In genomic region chr15:92803852-92804609, GRCh38 we compare ENCODE assay signal across 8 cellular contexts.
DNase-seq lines count a peak whose midpoint lies in the region; ATAC-seq and TF ChIP-seq lines count a peak whose summit lies in the region.

No MANE protein-coding gene starts in this region.

- H3K4me3 ChIP-seq in esophagus muscularis mucosa (no peak overlapping the region), neuronal stem cell (ENCODE audit: low read length in 2 of 2) (no peak overlapping the region)

- peak; percentile 50 for ATAC-seq in HG02571 (IDR thresholded peaks at IDR 0.05; ENCODE audit: unreplicated experiment)
- ATAC-seq in activated CD8-positive, alpha-beta memory T cell treated with anti-CD3 and anti-CD28 coated beads, Interleukin-2, amount 10 ng/mL, durations not matched to agents 7 days and 5 days, result peak; percentile 37

- no peak overlapping the region for H3K14ac ChIP-seq in neuronal stem cell (ENCODE audit: low read length)

- no peak overlapping the region for H3K4me2 ChIP-seq in neuronal stem cell (ENCODE audit: insufficient read depth, low read length, poor library complexity, severe bottlenecking)

- no peaks in the 10 kb centered on the region for H3K9me3 Mint-ChIP-seq in activated CD8-positive, alpha-beta memory T cell treated with anti-CD3 and anti-CD28 coated beads, Interleukin-2, amount 10 ng/mL, durations not matched to agents 7 days and 5 days (ENCODE audit: low read depth)

- H3K23ac ChIP-seq in neuronal stem cell (ENCODE audit: low read depth, low read length, poor library complexity), result no peak overlapping the region

- H3K27me3 ChIP-seq in esophagus muscularis mucosa (no peaks in the 10 kb centered on the region), neuronal stem cell (ENCODE audit: control insufficient read depth in 3 of 3, insufficient read depth in 3 of 3, low read depth in 1 of 3, low read length in 3 of 3) (no peaks in the 10 kb centered on the region)

- H3K18ac ChIP-seq in neuronal stem cell (ENCODE audit: low read length), result no peak overlapping the region

- H3K9me3 ChIP-seq in esophagus muscularis mucosa (no peaks in the 10 kb centered on the region), neuronal stem cell (replicated peaks in 1 of 2; ENCODE audit: control insufficient read depth in 2 of 2, insufficient read depth in 1 of 2, low read depth in 1 of 2, low read length in 2 of 2) (peaks cover 0 to 10% of the 10 kb centered on the region in 2 donors)

- H4K8ac ChIP-seq in neuronal stem cell (ENCODE audit: low read depth, low read length), result no peak overlapping the region

- peaks cover 28% of the 10 kb centered on the region for H3K4me1 Mint-ChIP-seq in activated CD8-positive, alpha-beta memory T cell treated with anti-CD3 and anti-CD28 coated beads, Interleukin-2, amount 10 ng/mL, durations not matched to agents 7 days and 5 days

- no peak overlapping the region for H2BK120ac ChIP-seq in neuronal stem cell (ENCODE audit: low read depth, low read length)

- 20% methylated on average over 5 of the region's 5 CpGs for WGBS in esophagus muscularis mucosa
- WGBS in neuronal stem cell (ENCODE audit: extremely low coverage in 2 of 2, insufficient read length in 2 of 2, insufficient replicate concordance in 1 of 2), 2 donors, result no CpG with 5 or more reads among the region's 5 CpGs

- no peak overlapping the region for H2AK5ac ChIP-seq in neuronal stem cell (ENCODE audit: low read depth, low read length)

- no peak overlapping the region for H3K9ac ChIP-seq in neuronal stem cell (ENCODE audit: low read depth, low read length, poor library complexity)

- peaks cover 8% of the 10 kb centered on the region for H3K36me3 Mint-ChIP-seq in activated CD8-positive, alpha-beta memory T cell treated with anti-CD3 and anti-CD28 coated beads, Interleukin-2, amount 10 ng/mL, durations not matched to agents 7 days and 5 days

- H3K27ac Mint-ChIP-seq in activated CD8-positive, alpha-beta memory T cell treated with anti-CD3 and anti-CD28 coated beads, Interleukin-2, amount 10 ng/mL, durations not matched to agents 7 days and 5 days, result peak overlapping the region; percentile 78

- H2AFZ ChIP-seq in neuronal stem cell (ENCODE audit: low read length), result peak overlapping the region; percentile 42

- H3K27ac ChIP-seq in esophagus muscularis mucosa (replicated peaks in 1 of 4), result peak overlapping the region; percentile 85 to 98 (median 96)
- no peak overlapping the region for H3K27ac ChIP-seq in neuronal stem cell (replicated peaks; ENCODE audit: low read length)
- peak overlapping the region; percentile 64 for H3K27ac ChIP-seq in substantia nigra (ENCODE audit: low read depth, low read length, poor library complexity, severe bottlenecking)

- H2BK12ac ChIP-seq in neuronal stem cell (ENCODE audit: low read length), result no peak overlapping the region

- CTCF ChIA-PET in activated CD8-positive, alpha-beta memory T cell treated with anti-CD3 and anti-CD28 coated beads, Interleukin-2, amount 10 ng/mL, durations not matched to agents 7 days and 5 days (lab: Charles Lee), result interaction anchor here (0.9 to 8.2 kb wide), 2 partner anchors 78 to 113 kb away, joined by 4 to 147 read pairs; no protein-coding TSS in a partner anchor

- intact Hi-C loops in esophagus muscularis mucosa (cut with DNase I), result loop anchor here (5.0 kb wide), 1 partner anchor 273 kb away; no protein-coding TSS in a partner anchor

- no peak overlapping the region for H2BK5ac ChIP-seq in neuronal stem cell (ENCODE audit: low read length)

- H3K4me3 Mint-ChIP-seq in activated CD8-positive, alpha-beta memory T cell treated with anti-CD3 and anti-CD28 coated beads, Interleukin-2, amount 10 ng/mL, durations not matched to agents 7 days and 5 days, result no peak overlapping the region

- H3K4me1 ChIP-seq in esophagus muscularis mucosa (peaks cover 34 to 62% (median 59%) of the 10 kb centered on the region in 4 donors), neuronal stem cell (ENCODE audit: control insufficient read depth in 2 of 2, insufficient read depth in 1 of 2, low read depth in 1 of 2, low read length in 2 of 2) (peaks cover 0 to 2% of the 10 kb centered on the region in 2 donors)

- no peak overlapping the region for H2BK15ac ChIP-seq in neuronal stem cell (ENCODE audit: low read length)

- H3K36me3 ChIP-seq in esophagus muscularis mucosa (no peaks in the 10 kb centered on the region), neuronal stem cell (replicated peaks in 1 of 2; ENCODE audit: control insufficient read depth in 2 of 2, insufficient read depth in 2 of 2, low read length in 2 of 2) (no peaks in the 10 kb centered on the region)

- no peak overlapping the region for H4K91ac ChIP-seq in neuronal stem cell (ENCODE audit: low read depth, low read length, poor library complexity)

- TF ChIP-seq CTCF in esophagus muscularis mucosa (IDR thresholded peaks at IDR 0.05), result peak in 1 of 3 experiments; percentile 19

- no peak overlapping the region for H3K4ac ChIP-seq in neuronal stem cell (ENCODE audit: low read length)

- peak; percentile 90 for TF ChIP-seq EP300 in esophagus muscularis mucosa (IDR thresholded peaks at IDR 0.05)

- H3K27me3 Mint-ChIP-seq in activated CD8-positive, alpha-beta memory T cell treated with anti-CD3 and anti-CD28 coated beads, Interleukin-2, amount 10 ng/mL, durations not matched to agents 7 days and 5 days, result no peaks in the 10 kb centered on the region

- peak; percentile 97 for DNase-seq in Daoy (ENCODE audit: low read depth)
- peak; percentile 95 for DNase-seq in NCI-H510A treated with DMSO at 0.1 percent for 48 hours (lab: John Stamatoyannopoulos, UW)
- DNase-seq in activated CD8-positive, alpha-beta memory T cell treated with anti-CD3 and anti-CD28 coated beads, Interleukin-2, amount 10 ng/mL, durations not matched to agents 7 days and 5 days, result peak; percentile 61
- peak; percentile 94 for DNase-seq in esophagus muscularis mucosa (ENCODE audit: extremely low spot score)
- DNase-seq in neuronal stem cell (ENCODE audit: low spot score), result no peak
- DNase-seq in substantia nigra (lab: John Stamatoyannopoulos, UW), result peak in 9 of 49 donors; percentile 11 to 68 (median 36)
- DNase-seq in NCI-H446 (lab: John Stamatoyannopoulos, UW), result no peak

- no peaks in the 10 kb centered on the region for H3K79me1 ChIP-seq in neuronal stem cell (ENCODE audit: low read depth, low read length)

- TF ChIP-seq POLR2A in esophagus muscularis mucosa (IDR thresholded peaks at IDR 0.05; ENCODE audit: low read depth), result no peak

Comparison
In these comparisons a context has a peak if more than half of its experiments do, and no peak if none do; other contexts are left out.
1. DNase-seq: peak in Daoy (single experiment), NCI-H510A treated with DMSO at 0.1 percent for 48 hours (single experiment), activated CD8-positive, alpha-beta memory T cell treated with anti-CD3 and anti-CD28 coated beads, Interleukin-2, amount 10 ng/mL, durations not matched to agents 7 days and 5 days (single experiment) and esophagus muscularis mucosa (single experiment); none in neuronal stem cell (single experiment) and NCI-H446 (0 of 2).